16 cellular contexts compared by ENCODE assay signal in the genomic region with DNA sequence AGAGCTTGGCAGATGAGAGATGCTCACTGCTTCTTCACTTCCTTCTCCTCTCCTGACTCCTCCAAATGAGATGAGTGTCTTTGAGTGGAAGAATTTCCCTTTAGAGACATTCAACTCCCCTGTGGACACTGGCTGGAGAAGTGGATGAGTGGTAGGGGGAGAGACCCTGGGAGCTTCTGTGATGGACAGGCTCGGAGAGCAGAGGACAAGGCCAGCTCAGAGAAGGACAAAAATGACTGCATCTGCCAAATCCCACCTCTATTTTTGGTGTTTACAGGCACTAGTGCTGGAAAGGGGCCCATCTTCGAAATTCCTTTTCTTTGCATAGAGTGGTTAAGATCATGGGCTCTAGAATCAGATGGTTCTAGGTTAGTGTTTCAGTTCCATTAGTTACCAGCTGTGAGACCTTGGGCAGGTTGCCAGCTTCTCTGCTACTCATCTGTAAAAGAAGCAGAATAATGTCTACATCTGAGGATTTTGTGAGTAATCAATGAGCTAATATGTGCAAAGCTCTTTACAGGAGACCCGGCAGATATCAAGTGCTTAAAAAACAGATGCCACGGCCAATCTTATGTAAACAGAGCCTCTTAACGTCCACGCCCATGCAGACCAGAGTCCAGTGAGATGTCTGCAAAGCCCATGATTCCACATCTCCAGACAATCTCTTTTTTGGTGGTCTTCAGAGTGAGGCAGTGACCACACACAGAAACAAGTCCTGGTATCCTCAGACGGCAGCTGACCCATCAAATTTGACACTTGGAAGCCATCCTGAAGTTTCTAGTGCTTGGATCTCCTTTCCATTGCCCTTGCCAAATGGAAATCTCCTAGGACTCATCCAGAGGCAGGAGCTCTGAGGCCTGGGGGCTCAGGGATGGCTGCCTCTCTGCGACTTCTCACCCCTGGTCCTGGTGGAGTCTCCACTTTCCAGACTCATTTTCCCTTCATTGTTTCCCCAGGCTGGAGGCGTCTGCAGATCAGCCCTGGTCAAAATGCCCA. TPM values are rescaled to one million over a fixed set of nuclear protein-coding genes. Genes with fewer than 3 reads are reported as not detected.
DNase-seq lines count a peak whose midpoint lies in the region; TF ChIP-seq lines count a peak whose summit lies in the region.
"Had no signal": no experiment of that assay in that cellular context is flagged by ENCODE, and none has a peak within 500 bp of the region (broad histone marks: within the 10 kb centered on the region; RNA-seq: fewer than 3 reads in every experiment).

No MANE protein-coding gene starts in this region.

- H4K20me1 ChIP-seq in fibroblast of lung (ENCODE audit: control insufficient read depth, extremely low read depth, insufficient read depth, low read length) = no peaks in the 10 kb centered on the region

- no peak overlapping the region for H3K4me2 ChIP-seq in fibroblast of lung (ENCODE audit: extremely low read depth, insufficient read depth, low read length)
- H3K4me2 ChIP-seq: PC-9 had no signal

- H3K4me1 Mint-ChIP-seq in endodermal cell = no peaks in the 10 kb centered on the region
- no peaks in the 10 kb centered on the region for H3K4me1 Mint-ChIP-seq in CD4-positive, alpha-beta memory T cell

- no peak overlapping the region for H3K27ac Mint-ChIP-seq in endodermal cell
- no peak overlapping the region for H3K27ac Mint-ChIP-seq in CD4-positive, alpha-beta memory T cell

- H3K27ac ChIP-seq in AG04450 (ENCODE audit: low read depth, low read length) (peak overlapping the region; percentile 11), fibroblast of lung (ENCODE audit: insufficient read depth, low read length) (no peak overlapping the region), endodermal cell (ENCODE audit: low read depth, low read length) (no peak overlapping the region)
- no peak overlapping the region for H3K27ac ChIP-seq in CD4-positive, alpha-beta memory T cell (ENCODE audit: low read depth, low read length)
- H3K27ac ChIP-seq: neutrophil, PC-9 had no signal

- intact Hi-C loops in CD4-positive, alpha-beta memory T cell (cut with micrococcal nuclease) = no loop called here

- TF ChIP-seq CTCF in AG04450 (IDR thresholded peaks at IDR 0.05; ENCODE audit: low read depth, low read length) = no peak
- no peak for TF ChIP-seq CTCF in fibroblast of lung (conservative IDR thresholded peaks at IDR 0.05 in 1 of 2, IDR thresholded peaks at IDR 0.05 in 1 of 2; ENCODE audit: low read depth in 1 of 2, low read length in 2 of 2)
- TF ChIP-seq CTCF in endodermal cell (conservative IDR thresholded peaks at IDR 0.05) = no peak

- WGBS in endodermal cell (ENCODE audit: insufficient coverage in 1 of 2, insufficient read length in 1 of 2), 2 experiments = 92 to 94% methylated on average over 7 to 9 of the region's 9 CpGs

- H3K9me3 Mint-ChIP-seq in endodermal cell = no peaks in the 10 kb centered on the region
- peaks cover 0 to 2% (median 0%) of the 10 kb centered on the region in 8 donors for H3K9me3 Mint-ChIP-seq in CD4-positive, alpha-beta memory T cell

- H3K36me3 ChIP-seq in fibroblast of lung (ENCODE audit: control insufficient read depth, insufficient read depth, low read length) (no peaks in the 10 kb centered on the region), endodermal cell (ENCODE audit: control insufficient read depth, insufficient read depth, low read length) (no peaks in the 10 kb centered on the region)
- H3K36me3 ChIP-seq in CD4-positive, alpha-beta memory T cell (ENCODE audit: insufficient read depth, low read length) = no peaks in the 10 kb centered on the region
- H3K36me3 ChIP-seq: neutrophil had no signal

- H3K9me3 ChIP-seq in AG04450 (ENCODE audit: control insufficient read depth, insufficient read depth, low read length) (no peaks in the 10 kb centered on the region; the same call in 1 of the 2 replicates), fibroblast of lung (ENCODE audit: control insufficient read depth, insufficient read depth, low read depth, low read length) (no peaks in the 10 kb centered on the region), endodermal cell (ENCODE audit: control insufficient read depth, low read length) (no peaks in the 10 kb centered on the region)
- no peaks in the 10 kb centered on the region for H3K9me3 ChIP-seq in CD4-positive, alpha-beta memory T cell (ENCODE audit: control insufficient read depth in 1 of 2, low read length in 2 of 2)
- H3K9me3 ChIP-seq: neutrophil had no signal

- DNase-seq in AG04450 (ENCODE audit: low read depth, low spot score) = no peak
- DNase-seq in NCI-H2171 (lab: John Stamatoyannopoulos, UW) = peak; percentile 30
- DNase-seq in fibroblast of lung (ENCODE audit: low read depth in 2 of 2) = peak; percentile 27 to 38
- peak; percentile 36 for DNase-seq in myocyte (ENCODE audit: low read depth)
- DNase-seq in stimulated activated CD4-positive, alpha-beta T cell treated with anti-CD3 and anti-CD28 coated beads, Interleukin-4, amount 100 ng/mL, for 4 hours = no peak
- DNase-seq in NCI-H1048 (lab: John Stamatoyannopoulos, UW) = no peak
- no peak for DNase-seq in endodermal cell
- no peak for DNase-seq in CD4-positive, alpha-beta memory T cell
- DNase-seq: activated CD8-positive, alpha-beta memory T cell treated with anti-CD3 and anti-CD28 coated beads, Interleukin-2, amount 50 U/mL, for 4 hours; activated naive CD4-positive, alpha-beta T cell treated with anti-CD3 and anti-CD28 coated beads, Interleukin-2, amount 50 U/mL, for 16 hours; DMS153; NCI-H2227 treated with DMSO at 0.1 percent for 48 hours; PC-9; SW 1271 had no signal

- H3K27me3 ChIP-seq in AG04450 (ENCODE audit: control insufficient read depth, insufficient read depth, low read length) (peaks cover 73% of the 10 kb centered on the region), fibroblast of lung (ENCODE audit: control insufficient read depth, insufficient read depth, low read length) (peaks cover 47% of the 10 kb centered on the region), endodermal cell (ENCODE audit: control insufficient read depth, insufficient read depth, low read length, poor library complexity, severe bottlenecking) (peaks cover 13% of the 10 kb centered on the region)
- no peaks in the 10 kb centered on the region for H3K27me3 ChIP-seq in CD4-positive, alpha-beta memory T cell (ENCODE audit: insufficient read depth, low read length)

- no peaks in the 10 kb centered on the region for H3K36me3 Mint-ChIP-seq in endodermal cell (ENCODE audit: low read depth)
- no peaks in the 10 kb centered on the region for H3K36me3 Mint-ChIP-seq in CD4-positive, alpha-beta memory T cell

- no peaks in the 10 kb centered on the region for H3K4me1 ChIP-seq in fibroblast of lung (ENCODE audit: control insufficient read depth, extremely low read depth, insufficient read depth, low read length)
- peaks cover 6% of the 10 kb centered on the region for H3K4me1 ChIP-seq in endodermal cell (ENCODE audit: control insufficient read depth, insufficient read depth, low read length)
- no peaks in the 10 kb centered on the region for H3K4me1 ChIP-seq in CD4-positive, alpha-beta memory T cell (ENCODE audit: insufficient read depth, low read length)

- CTCF ChIA-PET in AG04450 (lab: Charles Lee) = interaction anchor here (1.0 to 7.5 kb wide), 6 partner anchors 9 to 149 kb away, joined by 4 to 46 read pairs (median 14); a partner anchor contains a TSS
- CTCF ChIA-PET in CD4-positive, alpha-beta memory T cell (lab: Charles Lee; ENCODE audit: partially characterized antibody) = interaction anchor here (1.5 kb wide), 1 partner anchor 33 kb away, joined by 4 read pairs; no protein-coding TSS in a partner anchor

- POLR2A ChIA-PET in AG04450 (lab: Yijun Ruan, JAX) = interaction anchor here (0.6 to 0.7 kb wide), 2 partner anchors 34 to 395 kb away, joined by 3 read pairs; no protein-coding TSS in a partner anchor
- POLR2A ChIA-PET in CD4-positive, alpha-beta memory T cell (lab: Charles Lee; ENCODE audit: partially characterized antibody) = interaction anchor here (0.6 kb wide), 1 partner anchor 14 kb away, joined by 3 read pairs; no protein-coding TSS in a partner anchor

- H3K27me3 Mint-ChIP-seq in endodermal cell (ENCODE audit: insufficient read depth) = peaks cover 24% of the 10 kb centered on the region
- H3K27me3 Mint-ChIP-seq in CD4-positive, alpha-beta memory T cell = peaks cover 16 to 31% of the 10 kb centered on the region in 2 donors

- H3K79me2 ChIP-seq in fibroblast of lung (ENCODE audit: control insufficient read depth, insufficient read depth, low read length) = no peaks in the 10 kb centered on the region

- no peak overlapping the region for H3K9ac ChIP-seq in fibroblast of lung (ENCODE audit: insufficient read depth, low read length)
- H3K9ac ChIP-seq in endodermal cell (ENCODE audit: extremely low read depth, low read length, poor library complexity, severe bottlenecking) = no peak overlapping the region

- no peak overlapping the region for H3K4me3 ChIP-seq in AG04450 (ENCODE audit: low read depth, low read length)
- H3K4me3 ChIP-seq in fibroblast of lung (replicated peaks in 1 of 4; ENCODE audit: control extremely low read depth in 1 of 4, insufficient read depth in 1 of 4, low read depth in 3 of 4, low read length in 4 of 4) = no peak overlapping the region
- no peak overlapping the region for H3K4me3 ChIP-seq in endodermal cell (ENCODE audit: low read length)
- no peak overlapping the region for H3K4me3 ChIP-seq in CD4-positive, alpha-beta memory T cell (ENCODE audit: low read length in 2 of 2)
- H3K4me3 ChIP-seq: lung, PC-9 had no signal

- no peak overlapping the region for H3K4me3 Mint-ChIP-seq in endodermal cell
- no peak overlapping the region for H3K4me3 Mint-ChIP-seq in CD4-positive, alpha-beta memory T cell

- no peak overlapping the region for H2AFZ ChIP-seq in fibroblast of lung (ENCODE audit: low read length)
- H2AFZ ChIP-seq: PC-9 had no signal

RNA-seq across cellular contexts. Expression of a gene that starts 13.5 kb away (rescaled TPM):
- polyA plus RNA-seq in AG04450 (2011; rRNA removed) = 8.5 and 10.0 TPM in 2 replicates
- 10.4 and 12.9 TPM in 2 replicates for polyA minus RNA-seq in AG04450 (2011; rRNA and poly(A)+ RNA removed)
- total RNA-seq in fibroblast of lung = 3.6 and 5.4 TPM in 2 replicates
- polyA plus RNA-seq in fibroblast of lung = 2.4 and 3.3 TPM in 2 replicates
- 2.1 and 3.7 TPM in 2 replicates for polyA plus RNA-seq in fibroblast of lung (2012)
- 4.8 and 5.1 TPM in 2 replicates for polyA minus RNA-seq in fibroblast of lung (ENCODE audit: low replicate concordance)
- total RNA-seq in myocyte = 2.9 and 3.5 TPM in 2 replicates
- 4.1 TPM for polyA plus RNA-seq in myocyte (2012)
- 10 to 100 TPM; 43.8 to 69.5 TPM for total RNA-seq in endodermal cell
- 27.0 TPM for polyA plus RNA-seq in endodermal cell (2013, experiment 1 of 2)
- polyA plus RNA-seq in endodermal cell (2013, experiment 2 of 2) = 29.4 TPM
- total RNA-seq in CD4-positive, alpha-beta memory T cell = 1 to 10 TPM; 1.3 TPM
- polyA plus RNA-seq in CD4-positive, alpha-beta memory T cell = not detected

RNA-seq across cellular contexts. Expression of a gene that starts 42.8 kb away (rescaled TPM):
- polyA plus RNA-seq in AG04450 (2011; rRNA removed) (not detected in 2 replicates), fibroblast of lung (not detected in 2 replicates)
- not detected in 2 replicates for polyA minus RNA-seq in AG04450 (2011; rRNA and poly(A)+ RNA removed)
- total RNA-seq in fibroblast of lung (not detected in 2 replicates), myocyte (not detected in 2 replicates), endodermal cell (10 to 100 TPM; 11.4 to 16.3 TPM)
- polyA plus RNA-seq in fibroblast of lung (2012) = not detected in 2 replicates
- polyA minus RNA-seq in fibroblast of lung (ENCODE audit: low replicate concordance) = not detected in 2 replicates
- polyA plus RNA-seq in myocyte (2012) = not detected
- polyA plus RNA-seq in endodermal cell (2013, experiment 1 of 2) = 3.3 TPM
- 4.1 TPM for polyA plus RNA-seq in endodermal cell (2013, experiment 2 of 2)
- not detected for total RNA-seq in CD4-positive, alpha-beta memory T cell
- not detected for polyA plus RNA-seq in CD4-positive, alpha-beta memory T cell
- total RNA-seq: PC-9 had no signal

Comparison
In these comparisons a context has a peak if more than half of its experiments do, and no peak if none do; other contexts are left out.
1. DNase-seq: peak in NCI-H2171 (single experiment), fibroblast of lung (2 of 2) and myocyte (single experiment); none in AG04450 (single experiment), stimulated activated CD4-positive, alpha-beta T cell treated with anti-CD3 and anti-CD28 coated beads, Interleukin-4, amount 100 ng/mL, for 4 hours (0 of 2), NCI-H1048 (single experiment), endodermal cell (single experiment) and CD4-positive, alpha-beta memory T cell (0 of 5).
2. RNA of a gene that starts 42.8 kb away (total RNA-seq): 11.4 to 16.3 TPM in endodermal cell; not detected in fibroblast of lung, not detected in myocyte and not detected in CD4-positive, alpha-beta memory T cell; every median in the first group is over 10 times any median in the second.